In genomic region chr4:190040873-190041272, GRCh38 we compare ENCODE assay signal across 21 cellular contexts. TPM values are rescaled to one million over a fixed set of nuclear protein-coding genes. Genes with fewer than 3 reads are reported as not detected.
"Had no signal": no experiment of that assay in that cellular context is flagged by ENCODE, and none has a peak within 500 bp of the region (broad histone marks: within the 10 kb centered on the region; RNA-seq: fewer than 3 reads in every experiment).

No MANE protein-coding gene starts in this region.

RNA-seq across cellular contexts. Expression of gene FRG2, which starts 13.8 kb away (rescaled TPM):
- total RNA-seq: activated naive CD4-positive, alpha-beta T cell treated with anti-CD3 and anti-CD28 coated beads for 36 hours; activated naive CD8-positive, alpha-beta T cell treated with anti-CD3 and anti-CD28 coated beads, Interleukin-2, amount 10 ng/mL, durations not matched to agents 7 days and 5 days; activated T-cell treated with anti-CD3 and anti-CD28 coated beads, Interleukin-2, amount 50 U/mL, for 4 hours; activated T-cell treated with anti-CD3 and anti-CD28 coated beads, Interleukin-2, amount 50 U/mL, for 72 hours; activated T-helper 1 cell treated with anti-CD3 and anti-CD28 coated beads, Interleukin-12 subunit alpha, Interleukin-12 subunit beta, Interleukin-2, Interleukin-4 antibody, amounts not matched to agents 30 ng/mL and 10 ng/mL and 1 ng/mL, durations not matched to agents 14 hours and 24 hours and 36 hours; activated T-helper 2 cell treated with anti-CD3 and anti-CD28 coated beads, Interferon-gamma antibody, Interleukin-2, Interleukin-4, amounts not matched to agents 10 μg/mL and 5 μg/mL and 100 μg/mL, durations not matched to agents 14 hours and 24 hours and 36 hours; adrenal gland; aorta; ascending aorta; astrocyte; body of pancreas; breast epithelium; bronchial epithelial cell; cardiac muscle cell; cardiac septum; cerebellum; chondrocyte had no signal
- polyA plus RNA-seq: adrenal gland, aorta, cardiac muscle cell had no signal

RNA-seq across cellular contexts. Expression of gene DBET, which starts 23.4 kb away (rescaled TPM):
- total RNA-seq: activated naive CD4-positive, alpha-beta T cell treated with anti-CD3 and anti-CD28 coated beads, Interleukin-2, amount 50 U/mL, for 72 hours; activated naive CD8-positive, alpha-beta T cell treated with anti-CD3 and anti-CD28 coated beads for 36 hours; activated naive CD8-positive, alpha-beta T cell treated with anti-CD3 and anti-CD28 coated beads, Interleukin-2, amount 10 ng/mL, durations not matched to agents 7 days and 5 days; activated T-cell treated with anti-CD3 and anti-CD28 coated beads, Interleukin-2, amount 50 U/mL, for 72 hours; activated T-helper 1 cell treated with anti-CD3 and anti-CD28 coated beads, Interleukin-12 subunit alpha, Interleukin-12 subunit beta, Interleukin-2, Interleukin-4 antibody, amounts not matched to agents 30 ng/mL and 10 ng/mL and 1 ng/mL, durations not matched to agents 14 hours and 24 hours and 36 hours; activated T-helper 17 cell treated with anti-CD3 and anti-CD28 coated beads, Interleukin-2, amount 50 U/mL, for 72 hours; activated T-helper 2 cell treated with anti-CD3 and anti-CD28 coated beads, Interferon-gamma antibody, Interleukin-2, Interleukin-4, amounts not matched to agents 10 μg/mL and 5 μg/mL and 100 μg/mL, durations not matched to agents 14 hours and 24 hours and 36 hours; adrenal gland; aorta; ascending aorta; astrocyte; body of pancreas; breast epithelium; bronchial epithelial cell; cardiac muscle cell; cerebellum; chondrocyte had no signal
- polyA plus RNA-seq: adipose tissue, adrenal gland, aorta, cardiac muscle cell had no signal
